ENCODE assay signal across 20 cellular contexts in the genomic region with DNA sequence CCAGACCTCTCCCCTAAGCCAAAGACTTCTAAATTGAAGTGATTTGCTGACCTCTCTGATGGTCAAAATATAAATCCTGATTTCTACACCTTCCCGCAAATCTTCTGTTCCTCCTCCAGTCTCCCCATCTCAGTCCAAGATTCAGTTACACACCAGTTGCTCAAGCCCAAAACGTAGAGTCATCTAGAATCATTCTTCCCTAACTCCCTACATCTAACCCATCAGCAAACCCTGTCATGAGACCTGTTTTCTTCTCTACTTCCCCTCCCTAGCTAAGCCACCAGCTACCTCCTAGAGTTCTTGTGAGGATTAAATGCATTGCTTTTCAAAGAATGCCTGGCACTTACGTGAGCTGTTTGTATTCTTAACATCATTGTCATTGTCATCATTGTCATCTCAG. TPM values are rescaled to one million over a fixed set of nuclear protein-coding genes. Genes with fewer than 3 reads are reported as not detected.
A peak's percentile ranks its signal among the peaks of the same experiment; 100 is the strongest.
DNase-seq lines count a peak whose midpoint lies in the region; ATAC-seq and TF ChIP-seq lines count a peak whose summit lies in the region.
"Had no signal": no experiment of that assay in that cellular context is flagged by ENCODE, and none has a peak within 500 bp of the region (broad histone marks: within the 10 kb centered on the region; RNA-seq: fewer than 3 reads in every experiment).

No MANE protein-coding gene starts in this region.

- H3K27ac ChIP-seq in left ventricle myocardium inferior (replicated peaks) (peak overlapping the region; percentile 77), right atrium auricular region (no peak overlapping the region), left lung (peak overlapping the region; percentile 39), sigmoid colon (peak overlapping the region in 3 of 4 donors; percentile 29 to 50 (median 45)), upper lobe of right lung (no peak overlapping the region)

- 75 to 85% methylated on average over 3 of the region's 3 CpGs for WGBS in sigmoid colon, 2 donors

- no peak overlapping the region for H3K4me3 ChIP-seq in left ventricle myocardium inferior
- no peak overlapping the region for H3K4me3 ChIP-seq in right atrium auricular region
- H3K4me3 ChIP-seq in left lung = no peak overlapping the region
- no peak overlapping the region for H3K4me3 ChIP-seq in sigmoid colon
- no peak overlapping the region for H3K4me3 ChIP-seq in upper lobe of right lung
- H3K4me3 ChIP-seq: MG63 had no signal

- H3K4me1 ChIP-seq in left ventricle myocardium inferior (peaks cover 95% of the 10 kb centered on the region), right atrium auricular region (peaks cover 0 to 92% of the 10 kb centered on the region in 2 donors), left lung (peaks cover 2 to 44% of the 10 kb centered on the region in 2 donors), sigmoid colon (peaks cover 0 to 97% (median 92%) of the 10 kb centered on the region in 4 donors), upper lobe of right lung (peaks cover 51% of the 10 kb centered on the region)
- H3K4me1 ChIP-seq: BE2C had no signal

- TF ChIP-seq CTCF in left ventricle myocardium inferior (IDR thresholded peaks at IDR 0.05; ENCODE audit: borderline replicate concordance) (no peak), right atrium auricular region (IDR thresholded peaks at IDR 0.05) (no peak), left lung (IDR thresholded peaks at IDR 0.05) (no peak), sigmoid colon (IDR thresholded peaks at IDR 0.05) (no peak), upper lobe of right lung (IDR thresholded peaks at IDR 0.05) (no peak)

- TF ChIP-seq EP300 in sigmoid colon (IDR thresholded peaks at IDR 0.05) = no peak

- H3K27me3 ChIP-seq in left ventricle myocardium inferior (ENCODE audit: low read depth) (no peaks in the 10 kb centered on the region), right atrium auricular region (no peaks in the 10 kb centered on the region), left lung (no peaks in the 10 kb centered on the region), sigmoid colon (no peaks in the 10 kb centered on the region), upper lobe of right lung (no peaks in the 10 kb centered on the region)
- H3K27me3 ChIP-seq: BE2C, MG63 had no signal

- intact Hi-C loops in left ventricle myocardium inferior (cut with micrococcal nuclease) = no loop called here
- intact Hi-C loops in left lung (cut with DNase I) = no loop called here
- intact Hi-C loops in sigmoid colon (cut with DNase I) = no loop called here
- intact Hi-C loops in upper lobe of right lung (cut with DNase I) = no loop called here

- no peak for TF ChIP-seq POLR2A in sigmoid colon (IDR thresholded peaks at IDR 0.05)

- H3K36me3 ChIP-seq in left ventricle myocardium inferior (peaks cover 80% of the 10 kb centered on the region), right atrium auricular region (peaks cover 90% of the 10 kb centered on the region), left lung (peaks cover 0 to 52% of the 10 kb centered on the region in 2 donors), sigmoid colon (peaks cover 25 to 82% (median 56%) of the 10 kb centered on the region in 4 donors), upper lobe of right lung (peaks cover 64% of the 10 kb centered on the region)
- H3K36me3 ChIP-seq: BE2C, MG63 had no signal

- DNase-seq in left ventricle myocardium inferior = no peak
- DNase-seq in right atrium auricular region (ENCODE audit: low spot score) = no peak
- DNase-seq in left lung = no peak
- no peak for DNase-seq in sigmoid colon
- DNase-seq in upper lobe of right lung = no peak
- no peak for DNase-seq in amygdala (lab: John Stamatoyannopoulos, UW)
- no peak for DNase-seq in pons (ENCODE audit: low spot score)
- DNase-seq: BE2C; Calu3; CD8-positive, alpha-beta T cell; GF-D8; H7; Kasumi-1; MG63; NCI-H1105 treated with DMSO at 0.1 percent for 48 hours; NCI-H187 treated with DMSO at 0.1 percent for 48 hours; NCI-H226; NCI-H524 treated with DMSO at 0.1 percent for 48 hours had no signal

- ATAC-seq in left lung (peak; percentile 50), upper lobe of right lung (peak; percentile 62), GM21528 (IDR thresholded peaks at IDR 0.05; ENCODE audit: low FRiP score, unreplicated experiment) (no peak)
- ATAC-seq: CD8-positive, alpha-beta T cell had no signal

- H3K9me3 ChIP-seq in left ventricle myocardium inferior (replicated peaks) = no peaks in the 10 kb centered on the region
- no peaks in the 10 kb centered on the region for H3K9me3 ChIP-seq in right atrium auricular region
- no peaks in the 10 kb centered on the region for H3K9me3 ChIP-seq in left lung
- H3K9me3 ChIP-seq in sigmoid colon = no peaks in the 10 kb centered on the region
- no peaks in the 10 kb centered on the region for H3K9me3 ChIP-seq in upper lobe of right lung
- H3K9me3 ChIP-seq: BE2C, MG63 had no signal

RNA-seq across cellular contexts. Expression of a gene that starts 14.7 kb away (rescaled TPM):
- total RNA-seq in left ventricle myocardium inferior (135 TPM), right atrium auricular region (100 to 1,000 TPM; 160 to 164 TPM), left lung (100 to 1,000 TPM; 109 to 165 TPM), sigmoid colon (100 to 1,000 TPM; 125 to 350 (median 199) TPM), upper lobe of right lung (157 TPM)
- 10 to 100 TPM; 25.2 to 48.9 (median 38.4) TPM for polyA plus RNA-seq in sigmoid colon
- polyA plus RNA-seq: IgD-negative memory B cell had no signal

Comparison
In these comparisons a context has a peak if more than half of its experiments do, and no peak if none do; other contexts are left out.
1. H3K27ac ChIP-seq: peak in left ventricle myocardium inferior (single experiment), left lung (2 of 2) and sigmoid colon (3 of 4); none in right atrium auricular region (0 of 2) and upper lobe of right lung (single experiment).